Comparison of ENCODE assay signal across 8 cellular contexts in genomic region chr19:47228168-47228936, GRCh38. TPM values are rescaled to one million over a fixed set of nuclear protein-coding genes. Genes with fewer than 3 reads are reported as not detected.
DNase-seq lines count a peak whose midpoint lies in the region; ATAC-seq and TF ChIP-seq lines count a peak whose summit lies in the region.

No MANE protein-coding gene starts in this region.

- H3K36me3 Mint-ChIP-seq in T-helper 1 cell treated with Interleukin-12 subunit alpha and Interleukin-12 subunit beta and Interleukin-4 antibody, amounts not matched to agents 30 μg/mL and 1 μg/mL, for 36 hours (ENCODE audit: low read depth) = peaks cover 7% of the 10 kb centered on the region

- intact Hi-C loops in right lobe of liver (cut with DNase I) = no loop called here

- H3K9me3 Mint-ChIP-seq in T-helper 1 cell treated with Interleukin-12 subunit alpha and Interleukin-12 subunit beta and Interleukin-4 antibody, amounts not matched to agents 30 μg/mL and 1 μg/mL, for 36 hours = peaks cover 3% of the 10 kb centered on the region

- peaks cover 19% of the 10 kb centered on the region for H3K4me1 ChIP-seq in BE2C
- H3K4me1 ChIP-seq in HEK293 (ENCODE audit: control insufficient read depth, insufficient read depth, low read length) = peaks cover 29% of the 10 kb centered on the region
- peaks cover 0 to 27% (median 14%) of the 10 kb centered on the region in 4 donors for H3K4me1 ChIP-seq in right lobe of liver
- peaks cover 42% of the 10 kb centered on the region for H3K4me1 ChIP-seq in thymus (ENCODE audit: control insufficient read depth, insufficient read depth, low read length)

- CTCF ChIA-PET in HEK293 (lab: Yijun Ruan, JAX) = interaction anchor here (1.1 to 7.6 kb wide), 4 partner anchors 14 to 19 kb away, joined by 5 to 86 read pairs (median 33); no protein-coding TSS in a partner anchor

- 2% methylated on average over 9 of the region's 50 CpGs for WGBS in right lobe of liver (ENCODE audit: insufficient coverage, low coverage, low lambda C conversion rate, missing lambda C conversion rate)
- WGBS in thymus = 6% methylated on average over 50 of the region's 50 CpGs

- H3K27me3 Mint-ChIP-seq in T-helper 1 cell treated with Interleukin-12 subunit alpha and Interleukin-12 subunit beta and Interleukin-4 antibody, amounts not matched to agents 30 μg/mL and 1 μg/mL, for 36 hours (ENCODE audit: low read depth) = no peaks in the 10 kb centered on the region

- POLR2A ChIA-PET in HEK293 (lab: Yijun Ruan, JAX) = interaction anchor here (0.7 to 6.8 kb wide), 7 partner anchors 13 to 1497 kb away, joined by 3 to 112 read pairs (median 5); partner anchors contain the start of gene CCDC9

- TF ChIP-seq POLR2A in right lobe of liver (IDR thresholded peaks at IDR 0.05) = no peak

- peaks cover 26% of the 10 kb centered on the region for H3K4me1 Mint-ChIP-seq in T-helper 1 cell treated with Interleukin-12 subunit alpha and Interleukin-12 subunit beta and Interleukin-4 antibody, amounts not matched to agents 30 μg/mL and 1 μg/mL, for 36 hours (ENCODE audit: low read depth)

- DNase-seq in BE2C (peak; percentile 43), caudate nucleus (lab: John Stamatoyannopoulos, UW) (peak in 7 of 61 donors; percentile 7 to 44 (median 24)), right lobe of liver (peak; percentile 58 to 71 (median 65)), NCI-H128 (lab: John Stamatoyannopoulos, UW; ENCODE audit: unreplicated experiment) (no peak)

- H3K27me3 ChIP-seq in BE2C (no peaks in the 10 kb centered on the region), right lobe of liver (no peaks in the 10 kb centered on the region), thymus (ENCODE audit: control insufficient read depth, insufficient read depth) (peaks cover 5% of the 10 kb centered on the region)

- H3K27ac ChIP-seq in HEK293 (ENCODE audit: extremely low read depth, low read depth, low read length) (peak overlapping the region; percentile 92), caudate nucleus (ENCODE audit: low read depth, low read length) (peak overlapping the region; percentile 94), right lobe of liver (peak overlapping the region; percentile 97 to 100 (median 97)), thymus (ENCODE audit: low read depth) (peak overlapping the region; percentile 57)

- ATAC-seq in right lobe of liver = peak in 1 of 4 donors; percentile 10
- ATAC-seq in GM19023 (IDR thresholded peaks at IDR 0.05; ENCODE audit: unreplicated experiment) = no peak

- H3K9me3 ChIP-seq in BE2C = no peaks in the 10 kb centered on the region
- no peaks in the 10 kb centered on the region for H3K9me3 ChIP-seq in HEK293 (ENCODE audit: control insufficient read depth, insufficient read depth, low read depth, low read length)
- H3K9me3 ChIP-seq in right lobe of liver = no peaks in the 10 kb centered on the region
- no peaks in the 10 kb centered on the region for H3K9me3 ChIP-seq in thymus (ENCODE audit: control insufficient read depth)

- no peak overlapping the region for H3K27ac Mint-ChIP-seq in T-helper 1 cell treated with Interleukin-12 subunit alpha and Interleukin-12 subunit beta and Interleukin-4 antibody, amounts not matched to agents 30 μg/mL and 1 μg/mL, for 36 hours

- peak overlapping the region; percentile 84 for H3K4me3 Mint-ChIP-seq in T-helper 1 cell treated with Interleukin-12 subunit alpha and Interleukin-12 subunit beta and Interleukin-4 antibody, amounts not matched to agents 30 μg/mL and 1 μg/mL, for 36 hours

- TF ChIP-seq CTCF in BE2C (IDR thresholded peaks at IDR 0.05; ENCODE audit: low read depth, low read length) (no peak), HEK293 (tag by site-specific recombination; IDR thresholded peaks at IDR 0.05) (no peak), right lobe of liver (IDR thresholded peaks at IDR 0.05) (no peak)

- H3K4me3 ChIP-seq in BE2C (ENCODE audit: low read depth, low read length) (peak overlapping the region; percentile 78), HEK293 (ENCODE audit: low read depth, low read length) (peak overlapping the region; percentile 91), right lobe of liver (peak overlapping the region; percentile 59 to 97 (median 71)), thymus (ENCODE audit: low read length) (peak overlapping the region; percentile 93)

- H3K36me3 ChIP-seq in BE2C (no peaks in the 10 kb centered on the region), HEK293 (ENCODE audit: control insufficient read depth in 2 of 2, insufficient read depth in 1 of 2, low read length in 2 of 2) (peaks cover 11 to 14% of the 10 kb centered on the region in 2 experiments; a peak in 2 of 3 replicates), right lobe of liver (no peaks in the 10 kb centered on the region), thymus (ENCODE audit: control insufficient read depth, insufficient read depth) (peaks cover 5% of the 10 kb centered on the region)

TF ChIP-seq in HEK293, 187 proteins besides CTCF, POLR2A, EP300 and RAD21 (continues in another document):
- peak; percentile 77; the same call in 1 of the 2 replicates for TF ChIP-seq PATZ1 (tag by site-specific recombination; IDR thresholded peaks at IDR 0.05)
- TF ChIP-seq, protein P1, sequence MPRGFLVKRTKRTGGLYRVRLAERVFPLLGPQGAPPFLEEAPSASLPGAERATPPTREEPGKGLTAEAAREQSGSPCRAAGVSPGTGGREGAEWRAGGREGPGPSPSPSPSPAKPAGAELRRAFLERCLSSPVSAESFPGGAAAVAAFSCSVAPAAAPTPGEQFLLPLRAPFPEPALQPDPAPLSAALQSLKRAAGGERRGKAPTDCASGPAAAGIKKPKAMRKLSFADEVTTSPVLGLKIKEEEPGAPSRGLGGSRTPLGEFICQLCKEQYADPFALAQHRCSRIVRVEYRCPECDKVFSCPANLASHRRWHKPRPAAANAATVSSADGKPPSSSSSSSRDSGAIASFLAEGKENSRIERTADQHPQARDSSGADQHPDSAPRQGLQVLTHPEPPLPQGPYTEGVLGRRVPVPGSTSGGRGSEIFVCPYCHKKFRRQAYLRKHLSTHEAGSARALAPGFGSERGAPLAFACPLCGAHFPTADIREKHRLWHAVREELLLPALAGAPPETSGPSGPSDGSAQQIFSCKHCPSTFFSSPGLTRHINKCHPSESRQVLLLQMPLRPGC (tag by site-specific recombination; IDR thresholded peaks at IDR 0.05) = 0 out of 2 replicates have a peak, but pooled peaks have one; percentile 19
- TF ChIP-seq ZNF366 (tag by site-specific recombination; conservative IDR thresholded peaks at IDR 0.05) = peak; percentile 71
- TF ChIP-seq HOXC10 (CRISPR knock-in tag; IDR thresholded peaks at IDR 0.05) = peak; percentile 62; the same call in 1 of the 2 replicates
- TF ChIP-seq ZFP41 (tag by site-specific recombination; IDR thresholded peaks at IDR 0.05; ENCODE audit: borderline replicate concordance) = no peak
- peak; percentile 4; the same call in 1 of the 2 replicates for TF ChIP-seq KLF8 (tag by site-specific recombination; IDR thresholded peaks at IDR 0.05)
- TF ChIP-seq KLF10 (tag by site-specific recombination; IDR thresholded peaks at IDR 0.05) = peak; percentile 60
- TF ChIP-seq ZNF544 (tag by site-specific recombination; IDR thresholded peaks at IDR 0.05) = no peak
- TF ChIP-seq ZNF362 (tag by site-specific recombination; IDR thresholded peaks at IDR 0.05) = no peak
- TF ChIP-seq, protein P2, sequence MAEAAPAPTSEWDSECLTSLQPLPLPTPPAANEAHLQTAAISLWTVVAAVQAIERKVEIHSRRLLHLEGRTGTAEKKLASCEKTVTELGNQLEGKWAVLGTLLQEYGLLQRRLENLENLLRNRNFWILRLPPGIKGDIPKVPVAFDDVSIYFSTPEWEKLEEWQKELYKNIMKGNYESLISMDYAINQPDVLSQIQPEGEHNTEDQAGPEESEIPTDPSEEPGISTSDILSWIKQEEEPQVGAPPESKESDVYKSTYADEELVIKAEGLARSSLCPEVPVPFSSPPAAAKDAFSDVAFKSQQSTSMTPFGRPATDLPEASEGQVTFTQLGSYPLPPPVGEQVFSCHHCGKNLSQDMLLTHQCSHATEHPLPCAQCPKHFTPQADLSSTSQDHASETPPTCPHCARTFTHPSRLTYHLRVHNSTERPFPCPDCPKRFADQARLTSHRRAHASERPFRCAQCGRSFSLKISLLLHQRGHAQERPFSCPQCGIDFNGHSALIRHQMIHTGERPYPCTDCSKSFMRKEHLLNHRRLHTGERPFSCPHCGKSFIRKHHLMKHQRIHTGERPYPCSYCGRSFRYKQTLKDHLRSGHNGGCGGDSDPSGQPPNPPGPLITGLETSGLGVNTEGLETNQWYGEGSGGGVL (tag by site-specific recombination; IDR thresholded peaks at IDR 0.05) = peak; percentile 32; the same call in 1 of the 2 replicates

RNA-seq across cellular contexts. Expression of gene BBC3, which starts 2.6 kb away (rescaled TPM):
- polyA plus RNA-seq in BE2C (2012; ENCODE audit: insufficient read depth, insufficient read length, low read depth) = 17.0 TPM
- 1 to 10 TPM; 1.8 to 8.0 (median 3.1) TPM for total RNA-seq in right lobe of liver
- polyA plus RNA-seq in thymus = 15.1 TPM

RNA-seq across cellular contexts. Expression of gene CCDC9, which starts 28.0 kb away (rescaled TPM):
- 21.8 TPM for polyA plus RNA-seq in BE2C (2012; ENCODE audit: insufficient read depth, insufficient read length, low read depth)
- 10 to 100 TPM in 2 of 6 experiments, 1 to 10 TPM in 4; 5.8 to 15.1 (median 9.1) TPM for total RNA-seq in right lobe of liver
- 27.4 TPM for polyA plus RNA-seq in thymus

RNA-seq across cellular contexts. Expression of gene INAFM1, which starts 46.3 kb away (rescaled TPM):
- 19.8 TPM for polyA plus RNA-seq in BE2C (2012; ENCODE audit: insufficient read depth, insufficient read length, low read depth)
- total RNA-seq in right lobe of liver = 1 to 10 TPM; 2.2 to 5.8 (median 4.4) TPM
- polyA plus RNA-seq in thymus = 11.1 TPM
